ENCODE assay signal across 8 cellular contexts in the genomic region with DNA sequence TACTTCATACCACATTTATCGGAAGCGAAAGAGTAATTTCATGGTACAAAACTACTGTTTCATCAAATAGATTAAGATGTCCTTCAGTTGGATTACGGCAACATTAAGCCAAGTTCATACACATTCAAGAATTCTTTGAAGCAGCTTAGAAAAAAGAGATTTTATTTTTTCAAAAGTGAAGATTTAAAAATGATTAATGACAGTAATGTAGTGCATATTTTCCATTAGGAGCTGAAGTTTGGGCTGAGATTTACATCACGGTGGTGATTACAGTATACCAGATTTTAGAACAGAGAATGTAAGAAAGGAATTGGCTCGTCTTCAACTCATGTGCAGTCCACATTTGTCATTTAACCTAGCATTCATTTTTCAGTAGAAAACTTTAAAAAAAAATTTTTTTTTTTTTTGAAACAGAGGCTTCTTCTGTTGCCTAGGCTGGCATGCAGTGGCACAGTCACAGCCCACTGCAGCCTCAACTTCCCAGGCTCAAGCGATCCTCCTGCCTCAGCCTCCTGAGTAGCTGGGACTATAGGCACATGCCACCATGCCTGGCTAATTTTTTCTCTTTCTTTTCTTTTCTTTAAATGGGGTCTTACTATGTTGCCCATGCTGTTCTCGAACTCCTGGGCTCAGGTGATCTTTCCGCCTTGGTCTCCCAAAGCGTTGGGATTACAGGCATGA. TPM values are rescaled to one million over a fixed set of nuclear protein-coding genes. Genes with fewer than 3 reads are reported as not detected.
DNase-seq lines count a peak whose midpoint lies in the region; ATAC-seq lines count a peak whose summit lies in the region.

No MANE protein-coding gene starts in this region.

- peaks cover 4% of the 10 kb centered on the region for H3K36me3 Mint-ChIP-seq in activated CD8-positive, alpha-beta memory T cell treated with anti-CD3 and anti-CD28 coated beads, Interleukin-2, amount 10 ng/mL, durations not matched to agents 7 days and 5 days
- H3K36me3 Mint-ChIP-seq in activated CD4-positive, alpha-beta memory T cell treated with anti-CD3 and anti-CD28 coated beads for 36 hours, result no peaks in the 10 kb centered on the region
- H3K36me3 Mint-ChIP-seq in stimulated activated memory B cell treated with anti-CD40 and anti-IgM and Interleukin-4, amounts not matched to agents 10 μg/mL and 1 μg/mL and 100 μg/mL, for 72 hours, result no peaks in the 10 kb centered on the region

- peaks cover 53% of the 10 kb centered on the region for H3K4me1 Mint-ChIP-seq in activated CD8-positive, alpha-beta memory T cell treated with anti-CD3 and anti-CD28 coated beads, Interleukin-2, amount 10 ng/mL, durations not matched to agents 7 days and 5 days
- H3K4me1 Mint-ChIP-seq in activated CD4-positive, alpha-beta memory T cell treated with anti-CD3 and anti-CD28 coated beads for 36 hours (ENCODE audit: low read depth), result peaks cover 39% of the 10 kb centered on the region
- H3K4me1 Mint-ChIP-seq in stimulated activated memory B cell treated with anti-CD40 and anti-IgM and Interleukin-4, amounts not matched to agents 10 μg/mL and 1 μg/mL and 100 μg/mL, for 72 hours, result peaks cover 51% of the 10 kb centered on the region

- no peaks in the 10 kb centered on the region for H3K9me3 Mint-ChIP-seq in activated CD8-positive, alpha-beta memory T cell treated with anti-CD3 and anti-CD28 coated beads, Interleukin-2, amount 10 ng/mL, durations not matched to agents 7 days and 5 days (ENCODE audit: low read depth)
- no peaks in the 10 kb centered on the region for H3K9me3 Mint-ChIP-seq in activated CD4-positive, alpha-beta memory T cell treated with anti-CD3 and anti-CD28 coated beads for 36 hours
- no peaks in the 10 kb centered on the region for H3K9me3 Mint-ChIP-seq in stimulated activated memory B cell treated with anti-CD40 and anti-IgM and Interleukin-4, amounts not matched to agents 10 μg/mL and 1 μg/mL and 100 μg/mL, for 72 hours

- intact Hi-C loops in activated CD4-positive, alpha-beta memory T cell treated with anti-CD3 and anti-CD28 coated beads for 36 hours (cut with micrococcal nuclease), result loop anchor here (2.0 to 5.0 kb wide), 5 partner anchors 19 to 221 kb away; a partner anchor contains a TSS

- peaks cover 10% of the 10 kb centered on the region for H3K27me3 Mint-ChIP-seq in activated CD8-positive, alpha-beta memory T cell treated with anti-CD3 and anti-CD28 coated beads, Interleukin-2, amount 10 ng/mL, durations not matched to agents 7 days and 5 days
- H3K27me3 Mint-ChIP-seq in activated CD4-positive, alpha-beta memory T cell treated with anti-CD3 and anti-CD28 coated beads for 36 hours, result no peaks in the 10 kb centered on the region
- H3K27me3 Mint-ChIP-seq in stimulated activated memory B cell treated with anti-CD40 and anti-IgM and Interleukin-4, amounts not matched to agents 10 μg/mL and 1 μg/mL and 100 μg/mL, for 72 hours, result no peaks in the 10 kb centered on the region

- no peak for DNase-seq in activated CD8-positive, alpha-beta memory T cell treated with anti-CD3 and anti-CD28 coated beads, Interleukin-2, amount 10 ng/mL, durations not matched to agents 7 days and 5 days
- DNase-seq in activated CD8-positive, alpha-beta memory T cell treated with anti-CD3 and anti-CD28 coated beads, Interleukin-2, amount 50 U/mL, for 48 hours, result no peak
- DNase-seq in activated CD4-positive, alpha-beta memory T cell treated with anti-CD3 and anti-CD28 coated beads for 36 hours, result no peak
- peak; percentile 38 for DNase-seq in fibroblast of gingiva (ENCODE audit: low read depth)
- no peak for DNase-seq in NCI-H146 (lab: John Stamatoyannopoulos, UW)
- no peak for DNase-seq in DMS153 (lab: John Stamatoyannopoulos, UW)

- CTCF ChIA-PET in activated CD8-positive, alpha-beta memory T cell treated with anti-CD3 and anti-CD28 coated beads, Interleukin-2, amount 10 ng/mL, durations not matched to agents 7 days and 5 days (lab: Charles Lee), result interaction anchor here (0.8 to 3.9 kb wide), 8 partner anchors 12 to 90 kb away, joined by 3 to 38 read pairs (median 4); no protein-coding TSS in a partner anchor
- CTCF ChIA-PET in activated CD4-positive, alpha-beta memory T cell treated with anti-CD3 and anti-CD28 coated beads for 36 hours (lab: Charles Lee), result interaction anchor here (0.8 to 6.5 kb wide), 9 partner anchors 11 to 231 kb away, joined by 3 to 62 read pairs (median 7); no protein-coding TSS in a partner anchor

- H3K4me3 Mint-ChIP-seq in activated CD8-positive, alpha-beta memory T cell treated with anti-CD3 and anti-CD28 coated beads, Interleukin-2, amount 10 ng/mL, durations not matched to agents 7 days and 5 days, result peak overlapping the region; percentile 89
- peak overlapping the region; percentile 89 for H3K4me3 Mint-ChIP-seq in activated CD4-positive, alpha-beta memory T cell treated with anti-CD3 and anti-CD28 coated beads for 36 hours
- H3K4me3 Mint-ChIP-seq in stimulated activated memory B cell treated with anti-CD40 and anti-IgM and Interleukin-4, amounts not matched to agents 10 μg/mL and 1 μg/mL and 100 μg/mL, for 72 hours, result peak overlapping the region; percentile 87

- no peak overlapping the region for H3K27ac Mint-ChIP-seq in activated CD8-positive, alpha-beta memory T cell treated with anti-CD3 and anti-CD28 coated beads, Interleukin-2, amount 10 ng/mL, durations not matched to agents 7 days and 5 days
- H3K27ac Mint-ChIP-seq in activated CD4-positive, alpha-beta memory T cell treated with anti-CD3 and anti-CD28 coated beads for 36 hours, result peak overlapping the region; percentile 56
- peak overlapping the region; percentile 75 for H3K27ac Mint-ChIP-seq in stimulated activated memory B cell treated with anti-CD40 and anti-IgM and Interleukin-4, amounts not matched to agents 10 μg/mL and 1 μg/mL and 100 μg/mL, for 72 hours

- POLR2A ChIA-PET in activated CD4-positive, alpha-beta memory T cell treated with anti-CD3 and anti-CD28 coated beads for 36 hours (lab: Charles Lee), result interaction anchor here (0.7 to 2.9 kb wide), 2 partner anchors 27 to 43 kb away, joined by 3 to 14 read pairs; no protein-coding TSS in a partner anchor

- no peak for ATAC-seq in activated CD8-positive, alpha-beta memory T cell treated with anti-CD3 and anti-CD28 coated beads, Interleukin-2, amount 10 ng/mL, durations not matched to agents 7 days and 5 days
- ATAC-seq in stimulated activated memory B cell treated with anti-CD40 and anti-IgM and Interleukin-4, amounts not matched to agents 10 μg/mL and 1 μg/mL and 100 μg/mL, for 72 hours, result no peak
- no peak for ATAC-seq in GM18909 (IDR thresholded peaks at IDR 0.05; ENCODE audit: poor library complexity, unreplicated experiment)

RNA-seq across cellular contexts. Expression of a gene that starts 1.9 kb away (rescaled TPM):
- 10 to 100 TPM; 41.2 to 42.7 TPM for total RNA-seq in activated CD8-positive, alpha-beta memory T cell treated with anti-CD3 and anti-CD28 coated beads, Interleukin-2, amount 10 ng/mL, durations not matched to agents 7 days and 5 days
- 10 to 100 TPM; 32.2 to 32.3 TPM for total RNA-seq in activated CD4-positive, alpha-beta memory T cell treated with anti-CD3 and anti-CD28 coated beads for 36 hours
